ENCODE assay signal across 18 cellular contexts in genomic region chr2:33380661-33381183, GRCh38.
"Had no signal": no experiment of that assay in that cellular context is flagged by ENCODE, and none has a peak within 500 bp of the region (broad histone marks: within the 10 kb centered on the region; RNA-seq: fewer than 3 reads in every experiment).

No MANE protein-coding gene starts in this region.

- H3K36me3 ChIP-seq: upper lobe of right lung had no signal

- H3K27me3 ChIP-seq: brain microvascular endothelial cell, upper lobe of right lung had no signal

- H3K9me3 ChIP-seq: upper lobe of right lung had no signal

- ATAC-seq: activated CD8-positive, alpha-beta T cell treated with anti-CD3 and anti-CD28 coated beads, Interleukin-2, amount 10 ng/mL, durations not matched to agents 7 days and 5 days; activated naive CD8-positive, alpha-beta T cell treated with anti-CD3 and anti-CD28 coated beads, Interleukin-2, amount 50 U/mL, for 24 hours; upper lobe of right lung had no signal

- H3K4me1 ChIP-seq: upper lobe of right lung had no signal

- FAIRE-seq: colon, frontal cortex, keratinocyte had no signal

- DNase-seq: activated CD4-positive, alpha-beta T cell treated with anti-CD3 and anti-CD28 coated beads, Interleukin-2, amount 10 ng/mL, durations not matched to agents 24 days and 14 days; activated CD4-positive, CD25-positive, alpha-beta regulatory T cell; activated CD8-positive, alpha-beta T cell treated with anti-CD3 and anti-CD28 coated beads, Interleukin-2, amount 10 ng/mL, durations not matched to agents 7 days and 5 days; activated naive CD4-positive, alpha-beta T cell treated with anti-CD3 and anti-CD28 coated beads for 36 hours; activated naive CD8-positive, alpha-beta T cell treated with anti-CD3 and anti-CD28 coated beads, Interleukin-2, amount 50 U/mL, for 24 hours; activated T-cell treated with anti-CD3 and anti-CD28 coated beads, Interleukin-2, amount 50 U/mL, for 24 hours; anterior cingulate cortex; brain microvascular endothelial cell; central memory CD4-positive, alpha-beta T cell; head of caudate nucleus; occipital lobe; posterior cingulate gyrus; stimulated activated naive CD4-positive, alpha-beta T cell; T1000; upper lobe of right lung had no signal

- H3K27ac ChIP-seq: brain microvascular endothelial cell, upper lobe of right lung had no signal

- H3K4me3 ChIP-seq: upper lobe of right lung had no signal
